27 cellular contexts compared by ENCODE assay signal in the genomic region with DNA sequence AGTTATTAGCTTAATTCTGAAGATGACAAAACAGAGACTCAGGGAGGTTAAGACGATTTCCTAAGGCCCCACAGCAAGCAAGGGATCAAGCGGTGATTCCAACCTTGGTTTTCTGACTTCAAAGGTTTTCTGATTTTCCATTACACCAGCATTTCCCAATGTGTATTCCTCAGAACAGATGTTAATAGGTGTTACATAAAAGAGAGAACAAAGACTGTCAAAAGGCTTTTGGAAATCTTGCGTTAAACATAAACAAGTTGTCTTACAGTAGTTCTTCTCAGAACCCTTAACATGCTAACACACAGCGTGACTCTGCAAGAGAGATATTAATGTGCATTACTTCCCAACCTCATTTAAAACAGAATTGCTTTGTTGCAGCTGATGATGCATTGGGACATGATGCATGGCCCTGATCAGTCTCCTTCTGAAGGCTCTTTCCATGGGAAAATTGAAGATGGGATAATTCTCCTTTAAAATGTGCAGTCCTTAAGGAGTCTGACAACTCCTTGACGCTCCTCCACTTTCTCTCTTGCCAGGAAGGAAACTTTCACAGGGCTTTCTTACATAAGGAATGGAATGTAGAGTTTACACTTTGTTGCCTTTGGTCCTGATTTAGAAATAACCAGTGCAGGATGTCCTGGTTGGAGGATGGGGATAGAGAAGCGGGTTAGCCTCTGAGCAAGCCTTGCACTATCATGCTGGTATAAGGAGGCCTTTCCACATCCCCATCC. TPM values are rescaled to one million over a fixed set of nuclear protein-coding genes. Genes with fewer than 3 reads are reported as not detected.
A peak's percentile ranks its signal among the peaks of the same experiment; 100 is the strongest.
DNase-seq lines count a peak whose midpoint lies in the region; ATAC-seq, FAIRE-seq and TF ChIP-seq lines count a peak whose summit lies in the region.
"Had no signal": no experiment of that assay in that cellular context is flagged by ENCODE, and none has a peak within 500 bp of the region (broad histone marks: within the 10 kb centered on the region; RNA-seq: fewer than 3 reads in every experiment).

No MANE protein-coding gene starts in this region.

- BruUV-seq in HepG2 (replicated peaks; lab: Mats Ljungman, UMichigan) = no TSS peak

- H3K27me3 ChIP-seq in HepG2 (ENCODE audit: control insufficient read depth in 1 of 2, insufficient read depth in 2 of 2, low read length in 2 of 2) = no peaks in the 10 kb centered on the region
- no peaks in the 10 kb centered on the region for H3K27me3 ChIP-seq in right lobe of liver
- no peaks in the 10 kb centered on the region for H3K27me3 ChIP-seq in trophoblast cell (ENCODE audit: insufficient read depth, low read length)
- H3K27me3 ChIP-seq: neutrophil had no signal

- H3K4me3 ChIP-seq in HepG2 (replicated peaks in 1 of 3; ENCODE audit: insufficient read depth in 1 of 3, low read depth in 2 of 3, low read length in 3 of 3) (no peak overlapping the region), right lobe of liver (no peak overlapping the region), trophoblast cell (ENCODE audit: low read depth, low read length) (no peak overlapping the region)
- H3K4me3 ChIP-seq: lower lobe of right lung, psoas muscle had no signal

- no peak overlapping the region for H2AK5ac ChIP-seq in trophoblast cell (ENCODE audit: low read length)

- H3K4me2 ChIP-seq in HepG2 (ENCODE audit: low read depth, low read length) (no peak overlapping the region), trophoblast cell (ENCODE audit: low read length) (no peak overlapping the region)

- no peak overlapping the region for H4K8ac ChIP-seq in trophoblast cell (ENCODE audit: low read depth, low read length)

- H3K14ac ChIP-seq in trophoblast cell (ENCODE audit: low read length) = no peak overlapping the region

- TF ChIP-seq CTCF in HepG2 (CRISPR knock-in tag; IDR thresholded peaks at IDR 0.05) (no peak), right lobe of liver (IDR thresholded peaks at IDR 0.05) (no peak), GM10248 (IDR thresholded peaks at IDR 0.05; ENCODE audit: control extremely low read depth, extremely low read depth, low read depth, missing control alignments) (no peak)

- H2BK120ac ChIP-seq in trophoblast cell (ENCODE audit: insufficient read depth, low read length, poor library complexity) = peak overlapping the region; percentile 2

- H2AFZ ChIP-seq in HepG2 (ENCODE audit: low read length) (no peak overlapping the region), trophoblast cell (ENCODE audit: insufficient read depth, low read length, poor library complexity) (no peak overlapping the region)

- DNase-seq in HepG2 (ENCODE audit: low spot score) (peak; percentile 60), right lobe of liver (no peak), fibroblast of peridontal ligament (ENCODE audit: extremely low read depth) (peak; percentile 53), trophoblast cell (peak; percentile 11 to 61), left ventricle myocardium superior (no peak), islet precursor cell (no peak), GM10248 (ENCODE audit: extremely low spot score) (no peak), HEK293T (ENCODE audit: extremely low spot score) (no peak)
- DNase-seq: activated CD4-positive, alpha-beta T cell treated with anti-CD3 and anti-CD28 coated beads for 36 hours; activated gamma-delta T cell treated with Interleukin-2 at 50 U/mL for 16 hours; CD8-positive, alpha-beta memory T cell; DMS53; effector CD4-positive, alpha-beta T cell; kidney; lower lobe of right lung; NCI-H1092; NCI-H187; NCI-H2171 treated with DMSO at 0.1 percent for 48 hours; NCI-H526 treated with DMSO at 0.1 percent for 48 hours; psoas muscle; small intestine; stimulated activated CD4-positive, alpha-beta T cell treated with anti-CD3 and anti-CD28 coated beads, Interleukin-1b, Interleukin-23, amount 100 ng/mL, for 48 hours had no signal

- no peak overlapping the region for H3K18ac ChIP-seq in trophoblast cell (ENCODE audit: low read length)

- H3K4me1 ChIP-seq in HepG2 (ENCODE audit: insufficient read depth, low read length) (peaks cover 88% of the 10 kb centered on the region), right lobe of liver (peaks cover 0 to 19% (median 9%) of the 10 kb centered on the region in 4 donors), trophoblast cell (ENCODE audit: control insufficient read depth in 1 of 2, insufficient read depth in 2 of 2, low read length in 2 of 2) (peaks cover 12 to 24% of the 10 kb centered on the region in 2 experiments)

- H4K91ac ChIP-seq in trophoblast cell (ENCODE audit: low read depth, low read length) = no peak overlapping the region

- in situ Hi-C loops in HepG2 (cut with HindIII; ENCODE audit: extremely low pct_ligation_motif_present, low pct_unique_long_range_greater_than_20kb) = no loop called here

- no peak overlapping the region for H2BK5ac ChIP-seq in trophoblast cell (ENCODE audit: low read depth, low read length, poor library complexity)

- H3K4ac ChIP-seq in trophoblast cell (ENCODE audit: low read depth, low read length) = no peak overlapping the region

- WGBS in HepG2 (ENCODE audit: low lambda C conversion rate) = 78% methylated on average over 6 of the region's 6 CpGs
- 84% methylated on average over 4 of the region's 6 CpGs for WGBS in right lobe of liver (ENCODE audit: insufficient coverage, low coverage, low lambda C conversion rate, missing lambda C conversion rate)
- WGBS in trophoblast cell (ENCODE audit: extremely low coverage, insufficient coverage, insufficient read length) = no CpG with 5 or more reads among the region's 6 CpGs

- H3K79me1 ChIP-seq in trophoblast cell (ENCODE audit: low read length) = peaks cover 10% of the 10 kb centered on the region

- FAIRE-seq in HepG2 (lab: Jason Lieb, UNC) = no peak
- FAIRE-seq: H54, kidney, small intestine, TTC549 had no signal

- H3K79me2 ChIP-seq in HepG2 (ENCODE audit: insufficient read depth, low read length) = no peaks in the 10 kb centered on the region
- H3K79me2 ChIP-seq in trophoblast cell (ENCODE audit: control insufficient read depth, insufficient read depth, low read length, poor library complexity) = no peaks in the 10 kb centered on the region

- H3K9ac ChIP-seq in HepG2 (ENCODE audit: insufficient read depth, low read depth, low read length) = no peak overlapping the region
- H3K9ac ChIP-seq in trophoblast cell (ENCODE audit: low read length) = no peak overlapping the region

- intact Hi-C loops in HepG2 (cut with micrococcal nuclease; ENCODE audit: unreplicated experiment) (no loop called here), right lobe of liver (cut with DNase I) (no loop called here), left ventricle myocardium superior (cut with micrococcal nuclease) (no loop called here)

- no peaks in the 10 kb centered on the region for H4K20me1 ChIP-seq in HepG2 (ENCODE audit: insufficient read depth, low read length)

- no peak overlapping the region for H3K23ac ChIP-seq in trophoblast cell (ENCODE audit: low read length)

- peak in 1 of 2 experiments; percentile 69; a peak in 2 of 4 replicates for TF ChIP-seq EP300 in HepG2 (IDR thresholded peaks at IDR 0.05; ENCODE audit: low read depth in 2 of 2, low read length in 2 of 2)
- TF ChIP-seq EP300 in HepG2 (CRISPR knock-in tag; IDR thresholded peaks at IDR 0.05; ENCODE audit: borderline replicate concordance) = no peak

- H2BK12ac ChIP-seq in trophoblast cell (ENCODE audit: low read length) = no peak overlapping the region

- POLR2A ChIA-PET in HepG2 (lab: Yijun Ruan, JAX) = interaction anchor here (0.9 to 6.8 kb wide), 5 partner anchors 11 to 27 kb away, joined by 3 to 136 read pairs (median 5); a partner anchor contains a TSS
- POLR2A ChIA-PET in GM10248 (lab: Yijun Ruan, JAX) = no interaction called here
- POLR2A ChIA-PET in HEK293T (lab: Yijun Ruan, JAX) = no interaction called here

- no peak for TF ChIP-seq RAD21 in HepG2 (CRISPR knock-in tag; IDR thresholded peaks at IDR 0.05)

- H3K36me3 ChIP-seq in HepG2 (replicated peaks in 1 of 2; ENCODE audit: control insufficient read depth in 1 of 2, insufficient read depth in 2 of 2, low read length in 2 of 2) = no peaks in the 10 kb centered on the region
- no peaks in the 10 kb centered on the region for H3K36me3 ChIP-seq in right lobe of liver
- no peaks in the 10 kb centered on the region for H3K36me3 ChIP-seq in trophoblast cell (ENCODE audit: control insufficient read depth in 1 of 2, insufficient read depth in 2 of 2, low read length in 2 of 2)
- H3K36me3 ChIP-seq: lower lobe of right lung, neutrophil had no signal

- H3K27ac ChIP-seq in HepG2 (ENCODE audit: extremely low read length, insufficient read depth, low read length) (peak overlapping the region; percentile 88), right lobe of liver (no peak overlapping the region), trophoblast cell (ENCODE audit: low read depth, low read length) (no peak overlapping the region)
- H3K27ac ChIP-seq: 22Rv1, epithelial cell of prostate, lower lobe of right lung, neutrophil, psoas muscle had no signal

- CTCF ChIA-PET in HepG2 (lab: Yijun Ruan, JAX; ENCODE audit: low intra/inter-chr PET ratio, low total read pairs) (no interaction called here), GM10248 (lab: Yijun Ruan, JAX) (interaction anchor here (1.0 to 2.1 kb wide), 3 partner anchors 8 to 22 kb away, joined by 3 to 7 read pairs (median 6); a partner anchor contains a TSS), HEK293T (lab: Yijun Ruan, JAX) (no interaction called here)

- H3K9me3 ChIP-seq in HepG2 (ENCODE audit: low read length) (no peaks in the 10 kb centered on the region), right lobe of liver (no peaks in the 10 kb centered on the region), trophoblast cell (ENCODE audit: insufficient read depth, low read depth, low read length) (no peaks in the 10 kb centered on the region)
- H3K9me3 ChIP-seq: lower lobe of right lung, neutrophil, psoas muscle had no signal

- H4K12ac ChIP-seq in trophoblast cell (ENCODE audit: low read depth, low read length) = no peak overlapping the region

- no peak for TF ChIP-seq POLR2A in HepG2 (IDR thresholded peaks at IDR 0.05; ENCODE audit: insufficient read depth in 1 of 2, low read depth in 2 of 2, low read length in 2 of 2)
- no peak for TF ChIP-seq POLR2A in right lobe of liver (IDR thresholded peaks at IDR 0.05)

- ATAC-seq in HepG2 (no peak), right lobe of liver (no peak), left ventricle myocardium superior (no peak)
- ATAC-seq: activated CD4-positive, alpha-beta T cell treated with anti-CD3 and anti-CD28 coated beads for 36 hours; lower lobe of right lung; psoas muscle had no signal

RNA-seq across cellular contexts. Expression of a gene that starts 21.5 kb away (rescaled TPM):
- total RNA-seq in HepG2 (2016; rRNA removed; fragmentation: Illumina TruSeq; extraction: Trizol) (121 and 137 TPM in 2 replicates), right lobe of liver (10 to 100 TPM in 4 of 6 experiments, 1 to 10 TPM in 2; 2.8 to 17.2 (median 12.4) TPM), left ventricle myocardium superior (17.0 TPM)
- 99.7 and 114 TPM in 2 replicates for total RNA-seq in HepG2 (2016; cell fraction: cytosol; rRNA removed; fragmentation: Illumina TruSeq; extraction: Trizol; ENCODE audit: low read depth)
- total RNA-seq in HepG2 (2016; cell fraction: insoluble cytoplasmic fraction; rRNA removed; fragmentation: Illumina TruSeq; extraction: Trizol) = 116 and 133 TPM in 2 replicates
- total RNA-seq in HepG2 (2016; cell fraction: membrane; rRNA removed; fragmentation: Illumina TruSeq; extraction: Trizol) = 235 and 252 TPM in 2 replicates
- total RNA-seq in HepG2 (2016; cell fraction: nucleus; rRNA removed; fragmentation: Illumina TruSeq; extraction: Trizol) = 88.1 and 105 TPM in 2 replicates
- polyA plus RNA-seq in HepG2 (2011; rRNA removed) = 183 and 225 TPM in 2 replicates
- 146 and 162 TPM in 2 replicates for polyA plus RNA-seq in HepG2 (2011; cell fraction: cytosol; rRNA removed)
- 117 and 147 TPM in 2 replicates for polyA plus RNA-seq in HepG2 (2011; cell fraction: nucleus; rRNA removed)
- polyA plus RNA-seq in HepG2 (2012) = 189 and 194 TPM in 2 replicates
- polyA plus RNA-seq in HepG2 (2016; cell fraction: cytosol; fragmentation: Illumina TruSeq; extraction: Trizol; ENCODE audit: low read depth) = 146 and 160 TPM in 2 replicates
- 156 and 164 TPM in 2 replicates for polyA plus RNA-seq in HepG2 (2016; cell fraction: insoluble cytoplasmic fraction; fragmentation: Illumina TruSeq; extraction: Trizol; ENCODE audit: low read depth)
- 231 and 245 TPM in 2 replicates for polyA plus RNA-seq in HepG2 (2016; cell fraction: membrane; fragmentation: Illumina TruSeq; extraction: Trizol; ENCODE audit: low read depth)
- 151 and 156 TPM in 2 replicates for polyA plus RNA-seq in HepG2 (2016; cell fraction: nucleus; fragmentation: Illumina TruSeq; extraction: Trizol; ENCODE audit: insufficient read depth, low read depth)
- 4.3 and 244 TPM in 2 replicates for polyA minus RNA-seq in HepG2 (2011; rRNA and poly(A)+ RNA removed; ENCODE audit: low replicate concordance)
- polyA minus RNA-seq in HepG2 (2011; cell fraction: cytosol; rRNA and poly(A)+ RNA removed) = 111 and 112 TPM in 2 replicates
- polyA minus RNA-seq in HepG2 (2011; cell fraction: nucleus; rRNA and poly(A)+ RNA removed) = 154 and 170 TPM in 2 replicates
- 52.1 and 57.7 TPM in 2 replicates for polyA plus RNA-seq in trophoblast cell (2013)

Comparison
In these comparisons a context has a peak if more than half of its experiments do, and no peak if none do; other contexts are left out.
1. DNase-seq: peak in HepG2 (single experiment), fibroblast of peridontal ligament (single experiment) and trophoblast cell (2 of 2); none in right lobe of liver (0 of 3), left ventricle myocardium superior (single experiment), islet precursor cell (single experiment), GM10248 (single experiment) and HEK293T (single experiment).